In the genomic region with DNA sequence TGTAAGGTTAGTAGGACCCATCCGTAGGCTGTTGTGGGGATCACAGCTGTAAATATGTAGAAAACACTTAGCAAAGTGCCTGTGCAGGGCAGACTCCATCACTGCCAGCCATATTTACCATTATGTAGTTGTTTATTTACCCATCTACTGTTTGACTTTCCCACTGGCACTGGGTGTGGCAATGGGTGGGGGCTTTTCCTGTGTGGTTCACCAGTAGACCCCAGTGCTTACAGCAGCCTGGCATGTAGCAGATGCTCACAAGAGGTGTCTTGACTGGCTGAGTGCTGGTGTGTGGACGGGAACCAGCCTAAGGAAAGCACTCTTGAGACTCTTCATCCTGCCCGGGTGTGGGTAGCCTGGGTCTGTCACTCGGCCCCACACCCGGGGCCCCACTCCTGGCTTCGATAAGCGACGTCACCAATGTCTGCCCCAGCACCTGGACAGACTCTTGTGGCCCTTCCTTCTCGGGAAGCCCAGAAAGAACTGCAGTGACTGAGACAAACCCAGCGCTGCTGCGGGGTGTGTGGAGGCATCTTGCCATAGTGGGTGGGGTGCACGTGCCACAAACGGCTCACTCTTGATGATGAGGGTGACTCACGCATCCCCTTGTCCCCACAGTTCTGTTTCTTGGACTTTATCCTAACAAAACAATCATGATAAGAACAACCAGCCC, we compare ENCODE assay signal across 9 cellular contexts.
DNase-seq lines count a peak whose midpoint lies in the region; ATAC-seq and TF ChIP-seq lines count a peak whose summit lies in the region.
"Had no signal": no experiment of that assay in that cellular context is flagged by ENCODE, and none has a peak within 500 bp of the region (broad histone marks: within the 10 kb centered on the region; RNA-seq: fewer than 3 reads in every experiment).

No MANE protein-coding gene starts in this region.

- intact Hi-C loops in activated naive CD4-positive, alpha-beta T cell treated with anti-CD3 and anti-CD28 coated beads for 36 hours (cut with micrococcal nuclease), result no loop called here

- no peak overlapping the region for H3K4me3 ChIP-seq in suprapubic skin

- CTCF ChIA-PET in activated naive CD4-positive, alpha-beta T cell treated with anti-CD3 and anti-CD28 coated beads for 36 hours (lab: Charles Lee), result interaction anchor here (0.7 to 1.7 kb wide), 5 partner anchors 29 to 240 kb away, joined by 3 to 7 read pairs (median 3); no protein-coding TSS in a partner anchor
- CTCF ChIA-PET in activated CD4-positive, alpha-beta T cell treated with anti-CD3 and anti-CD28 coated beads, Interleukin-2, amount 10 ng/mL, durations not matched to agents 7 days and 5 days (lab: Charles Lee), result interaction anchor here (0.8 to 2.1 kb wide), 6 partner anchors 11 to 32 kb away, joined by 3 to 6 read pairs (median 3); no protein-coding TSS in a partner anchor

- peaks cover 80% of the 10 kb centered on the region for H3K4me1 Mint-ChIP-seq in activated naive CD4-positive, alpha-beta T cell treated with anti-CD3 and anti-CD28 coated beads for 36 hours (ENCODE audit: low read depth)
- peaks cover 87% of the 10 kb centered on the region for H3K4me1 Mint-ChIP-seq in activated CD4-positive, alpha-beta T cell treated with anti-CD3 and anti-CD28 coated beads, Interleukin-2, amount 10 ng/mL, durations not matched to agents 7 days and 5 days

- H3K36me3 Mint-ChIP-seq in activated naive CD4-positive, alpha-beta T cell treated with anti-CD3 and anti-CD28 coated beads for 36 hours (ENCODE audit: low read depth), result peaks cover 12% of the 10 kb centered on the region
- peaks cover 32% of the 10 kb centered on the region for H3K36me3 Mint-ChIP-seq in activated CD4-positive, alpha-beta T cell treated with anti-CD3 and anti-CD28 coated beads, Interleukin-2, amount 10 ng/mL, durations not matched to agents 7 days and 5 days (ENCODE audit: low read depth)

- TF ChIP-seq EP300 in suprapubic skin (IDR thresholded peaks at IDR 0.05), result no peak

- H3K36me3 ChIP-seq in suprapubic skin, result no peaks in the 10 kb centered on the region

- no peak for ATAC-seq in omental fat pad (ENCODE audit: low FRiP score)

- TF ChIP-seq CTCF in suprapubic skin (IDR thresholded peaks at IDR 0.05) (no peak), omental fat pad (IDR thresholded peaks at IDR 0.05) (no peak)

- POLR2A ChIA-PET in activated CD4-positive, alpha-beta T cell treated with anti-CD3 and anti-CD28 coated beads, Interleukin-2, amount 10 ng/mL, durations not matched to agents 7 days and 5 days (lab: Charles Lee), result no interaction called here

- H3K4me3 Mint-ChIP-seq in activated naive CD4-positive, alpha-beta T cell treated with anti-CD3 and anti-CD28 coated beads for 36 hours, result no peak overlapping the region
- H3K4me3 Mint-ChIP-seq in activated CD4-positive, alpha-beta T cell treated with anti-CD3 and anti-CD28 coated beads, Interleukin-2, amount 10 ng/mL, durations not matched to agents 7 days and 5 days, result peak overlapping the region; percentile 28

- no peak for TF ChIP-seq POLR2A in suprapubic skin (IDR thresholded peaks at IDR 0.05)

- H3K9me3 ChIP-seq in suprapubic skin, result no peaks in the 10 kb centered on the region

- H3K27me3 Mint-ChIP-seq in activated naive CD4-positive, alpha-beta T cell treated with anti-CD3 and anti-CD28 coated beads for 36 hours (ENCODE audit: low read depth), result no peaks in the 10 kb centered on the region
- H3K27me3 Mint-ChIP-seq in activated CD4-positive, alpha-beta T cell treated with anti-CD3 and anti-CD28 coated beads, Interleukin-2, amount 10 ng/mL, durations not matched to agents 7 days and 5 days, result no peaks in the 10 kb centered on the region

- H3K27ac ChIP-seq in suprapubic skin, result no peak overlapping the region

- H3K9me3 Mint-ChIP-seq in activated naive CD4-positive, alpha-beta T cell treated with anti-CD3 and anti-CD28 coated beads for 36 hours, result no peaks in the 10 kb centered on the region
- peaks cover 3% of the 10 kb centered on the region for H3K9me3 Mint-ChIP-seq in activated CD4-positive, alpha-beta T cell treated with anti-CD3 and anti-CD28 coated beads, Interleukin-2, amount 10 ng/mL, durations not matched to agents 7 days and 5 days

- peaks cover 45% of the 10 kb centered on the region for H3K4me1 ChIP-seq in suprapubic skin

- peak overlapping the region; percentile 93 for H3K27ac Mint-ChIP-seq in activated naive CD4-positive, alpha-beta T cell treated with anti-CD3 and anti-CD28 coated beads for 36 hours
- H3K27ac Mint-ChIP-seq in activated CD4-positive, alpha-beta T cell treated with anti-CD3 and anti-CD28 coated beads, Interleukin-2, amount 10 ng/mL, durations not matched to agents 7 days and 5 days, result peak overlapping the region; percentile 97

- WGBS in suprapubic skin, result 56% methylated on average over 14 of the region's 14 CpGs

- DNase-seq in activated naive CD4-positive, alpha-beta T cell treated with anti-CD3 and anti-CD28 coated beads for 36 hours, result peak; percentile 38
- no peak for DNase-seq in activated naive CD4-positive, alpha-beta T cell (lab: John Stamatoyannopoulos, UW)
- DNase-seq in activated CD4-positive, alpha-beta T cell treated with anti-CD3 and anti-CD28 coated beads, Interleukin-2, amount 10 ng/mL, durations not matched to agents 7 days and 5 days, result peak; percentile 49
- DNase-seq in fibroblast of gingiva (ENCODE audit: low read depth), result peak; percentile 56
- peak; percentile 70 to 80 for DNase-seq in suprapubic skin (ENCODE audit: low spot score in 2 of 2)
- DNase-seq in superior temporal gyrus (ENCODE audit: extremely low spot score), result no peak
- no peak for DNase-seq in NCI-H82 treated with DMSO at 0.1 percent for 48 hours (lab: John Stamatoyannopoulos, UW; ENCODE audit: unreplicated experiment)
- DNase-seq in omental fat pad (ENCODE audit: low spot score), result no peak
- DNase-seq: activated gamma-delta T cell treated with Interleukin-2 at 50 U/mL for 16 hours had no signal

- H3K27me3 ChIP-seq in suprapubic skin, result no peaks in the 10 kb centered on the region

Comparison
In these comparisons a context has a peak if more than half of its experiments do, and no peak if none do; other contexts are left out.
1. DNase-seq: peak in activated naive CD4-positive, alpha-beta T cell treated with anti-CD3 and anti-CD28 coated beads for 36 hours (single experiment), activated CD4-positive, alpha-beta T cell treated with anti-CD3 and anti-CD28 coated beads, Interleukin-2, amount 10 ng/mL, durations not matched to agents 7 days and 5 days (single experiment), fibroblast of gingiva (single experiment) and suprapubic skin (2 of 2); none in activated naive CD4-positive, alpha-beta T cell (0 of 4), superior temporal gyrus (single experiment), NCI-H82 treated with DMSO at 0.1 percent for 48 hours (single experiment) and omental fat pad (single experiment).